ENCODE assay signal across 1 cellular context in the genomic region with DNA sequence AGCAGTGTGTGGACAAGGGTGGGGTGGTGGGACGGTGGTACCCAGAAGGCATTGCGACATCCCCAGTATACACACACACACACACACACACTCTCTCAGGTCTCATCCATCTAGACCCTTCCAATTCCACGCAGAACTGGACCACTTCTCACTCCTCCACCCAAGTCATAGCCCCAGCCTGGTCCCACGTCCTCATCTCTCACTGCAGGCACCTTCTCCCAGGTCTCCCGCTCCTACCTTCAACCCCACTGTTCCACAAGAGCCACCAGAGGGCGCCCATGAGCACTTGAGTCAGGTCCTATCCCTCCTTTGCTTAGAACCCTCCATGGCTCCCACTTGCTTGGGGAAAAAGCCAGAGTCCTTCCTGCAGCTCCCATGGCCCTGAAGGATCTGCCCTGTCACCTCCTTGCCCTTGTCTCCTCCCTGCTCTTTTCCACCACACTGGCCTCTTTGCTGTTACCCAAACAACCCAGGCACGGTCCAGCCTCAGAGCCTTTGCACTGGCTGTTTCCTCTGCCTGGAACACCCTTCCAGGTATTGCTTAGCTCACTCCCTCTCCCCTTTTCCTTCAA.
A peak's percentile ranks its signal among the peaks of the same experiment; 100 is the strongest.
TF ChIP-seq lines count a peak whose summit lies in the region.

No MANE protein-coding gene starts in this region.

TF ChIP-seq in K562, 482 proteins besides CTCF, POLR2A, EP300 and RAD21 (continued from another document and continues in another):
- TF ChIP-seq, protein P1, sequence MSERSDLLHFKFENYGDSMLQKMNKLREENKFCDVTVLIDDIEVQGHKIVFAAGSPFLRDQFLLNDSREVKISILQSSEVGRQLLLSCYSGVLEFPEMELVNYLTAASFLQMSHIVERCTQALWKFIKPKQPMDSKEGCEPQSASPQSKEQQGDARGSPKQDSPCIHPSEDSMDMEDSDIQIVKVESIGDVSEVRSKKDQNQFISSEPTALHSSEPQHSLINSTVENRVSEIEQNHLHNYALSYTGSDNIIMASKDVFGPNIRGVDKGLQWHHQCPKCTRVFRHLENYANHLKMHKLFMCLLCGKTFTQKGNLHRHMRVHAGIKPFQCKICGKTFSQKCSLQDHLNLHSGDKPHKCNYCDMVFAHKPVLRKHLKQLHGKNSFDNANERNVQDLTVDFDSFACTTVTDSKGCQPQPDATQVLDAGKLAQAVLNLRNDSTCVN (CRISPR knock-in tag; IDR thresholded peaks at IDR 0.05), result no peak
- TF ChIP-seq SMARCA5 (IDR thresholded peaks at IDR 0.05) (peak; percentile 98), ZNF175 (CRISPR knock-in tag; IDR thresholded peaks at IDR 0.05; ENCODE audit: low read depth) (no peak), KHSRP (IDR thresholded peaks at IDR 0.05) (no peak), ZNF436 (CRISPR knock-in tag; IDR thresholded peaks at IDR 0.05) (no peak), FOXJ2 (tag; IDR thresholded peaks at IDR 0.05) (no peak), MIER1 (IDR thresholded peaks at IDR 0.05; ENCODE audit: low read depth) (peak; percentile 44; the same call in 1 of the 2 replicates), KDM2B (CRISPR knock-in tag; IDR thresholded peaks at IDR 0.05) (no peak), TCF3 (CRISPR knock-in tag; IDR thresholded peaks at IDR 0.05) (no peak), TEAD1 (CRISPR knock-in tag; IDR thresholded peaks at IDR 0.05) (no peak), NR2C1 (IDR thresholded peaks at IDR 0.05) (no peak), NR2C1 (tag; IDR thresholded peaks at IDR 0.05) (no peak), ZNF668 (CRISPR knock-in tag; IDR thresholded peaks at IDR 0.05) (no peak), CC2D1A (IDR thresholded peaks at IDR 0.05) (0 out of 2 replicates have a peak, but pooled peaks have one; percentile 49), ZSCAN29 (IDR thresholded peaks at IDR 0.05) (no peak), TAL1 (IDR thresholded peaks at IDR 0.05) (no peak), FOXA3 (CRISPR knock-in tag; conservative IDR thresholded peaks at IDR 0.05 in 1 of 2, IDR thresholded peaks at IDR 0.05 in 1 of 2) (no peak), ZNF282 (CRISPR knock-in tag; IDR thresholded peaks at IDR 0.05) (no peak), HDAC1 (IDR thresholded peaks at IDR 0.05) (peak in 1 of 2 experiments; percentile 40; a peak in 1 of 4 replicates), SMAD3 (CRISPR knock-in tag; conservative IDR thresholded peaks at IDR 0.05) (no peak), NEUROD1 (IDR thresholded peaks at IDR 0.05; ENCODE audit: borderline replicate concordance, low read depth, low read length, partially characterized antibody) (peak; percentile 14), CTBP1 (IDR thresholded peaks at IDR 0.05; ENCODE audit: borderline replicate concordance) (peak; percentile 27; the same call in 1 of the 2 replicates), ZNF124 (CRISPR knock-in tag; IDR thresholded peaks at IDR 0.05) (no peak), TCF7 (IDR thresholded peaks at IDR 0.05; ENCODE audit: borderline replicate concordance) (no peak), MECOM (CRISPR knock-in tag; IDR thresholded peaks at IDR 0.05) (no peak), RNF2 (IDR thresholded peaks at IDR 0.05) (no peak), CHCHD3 (CRISPR knock-in tag; IDR thresholded peaks at IDR 0.05) (no peak), MBD2 (IDR thresholded peaks at IDR 0.05; ENCODE audit: borderline replicate concordance, low read depth) (no peak), ATF1 (CRISPR knock-in tag; IDR thresholded peaks at IDR 0.05) (no peak), ATF1 (tag; IDR thresholded peaks at IDR 0.05) (no peak), KAT8 (IDR thresholded peaks at IDR 0.05; ENCODE audit: low read depth) (no peak), ARNT (IDR thresholded peaks at IDR 0.05) (peak in 1 of 2 experiments; percentile 21; a peak in 1 of 4 replicates), ZNF79 (CRISPR knock-in tag; IDR thresholded peaks at IDR 0.05; ENCODE audit: low read depth) (no peak), GTF2F1 (IDR thresholded peaks at IDR 0.05; ENCODE audit: low read depth, low read length) (no peak), PHF20 (IDR thresholded peaks at IDR 0.05; ENCODE audit: partially characterized antibody) (peak; percentile 38), YBX1 (IDR thresholded peaks at IDR 0.05) (no peak), NUFIP1 (IDR thresholded peaks at IDR 0.05; ENCODE audit: partially characterized antibody) (no peak), POLR2G (IDR thresholded peaks at IDR 0.05; ENCODE audit: low read depth, low read length) (no peak), NBN (IDR thresholded peaks at IDR 0.05; ENCODE audit: low read depth) (no peak), ZFP36 (IDR thresholded peaks at IDR 0.05; ENCODE audit: low read depth, low read length, partially characterized antibody) (peak; percentile 97), SIRT6 (IDR thresholded peaks at IDR 0.05; ENCODE audit: low read depth, low read length) (no peak), TRIM24 (IDR thresholded peaks at IDR 0.05) (no peak), ZNF507 (tag; conservative IDR thresholded peaks at IDR 0.05) (no peak), CHD4 (IDR thresholded peaks at IDR 0.05; ENCODE audit: insufficient read depth, insufficient replicate concordance, low read depth, low read length, poor library complexity, severe bottlenecking) (peak; percentile 81), EP400 (IDR thresholded peaks at IDR 0.05) (no peak)
- TF ChIP-seq, protein P2, sequence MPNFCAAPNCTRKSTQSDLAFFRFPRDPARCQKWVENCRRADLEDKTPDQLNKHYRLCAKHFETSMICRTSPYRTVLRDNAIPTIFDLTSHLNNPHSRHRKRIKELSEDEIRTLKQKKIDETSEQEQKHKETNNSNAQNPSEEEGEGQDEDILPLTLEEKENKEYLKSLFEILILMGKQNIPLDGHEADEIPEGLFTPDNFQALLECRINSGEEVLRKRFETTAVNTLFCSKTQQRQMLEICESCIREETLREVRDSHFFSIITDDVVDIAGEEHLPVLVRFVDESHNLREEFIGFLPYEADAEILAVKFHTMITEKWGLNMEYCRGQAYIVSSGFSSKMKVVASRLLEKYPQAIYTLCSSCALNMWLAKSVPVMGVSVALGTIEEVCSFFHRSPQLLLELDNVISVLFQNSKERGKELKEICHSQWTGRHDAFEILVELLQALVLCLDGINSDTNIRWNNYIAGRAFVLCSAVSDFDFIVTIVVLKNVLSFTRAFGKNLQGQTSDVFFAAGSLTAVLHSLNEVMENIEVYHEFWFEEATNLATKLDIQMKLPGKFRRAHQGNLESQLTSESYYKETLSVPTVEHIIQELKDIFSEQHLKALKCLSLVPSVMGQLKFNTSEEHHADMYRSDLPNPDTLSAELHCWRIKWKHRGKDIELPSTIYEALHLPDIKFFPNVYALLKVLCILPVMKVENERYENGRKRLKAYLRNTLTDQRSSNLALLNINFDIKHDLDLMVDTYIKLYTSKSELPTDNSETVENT (CRISPR knock-in tag; IDR thresholded peaks at IDR 0.05), result no peak
- TF ChIP-seq, protein P3, sequence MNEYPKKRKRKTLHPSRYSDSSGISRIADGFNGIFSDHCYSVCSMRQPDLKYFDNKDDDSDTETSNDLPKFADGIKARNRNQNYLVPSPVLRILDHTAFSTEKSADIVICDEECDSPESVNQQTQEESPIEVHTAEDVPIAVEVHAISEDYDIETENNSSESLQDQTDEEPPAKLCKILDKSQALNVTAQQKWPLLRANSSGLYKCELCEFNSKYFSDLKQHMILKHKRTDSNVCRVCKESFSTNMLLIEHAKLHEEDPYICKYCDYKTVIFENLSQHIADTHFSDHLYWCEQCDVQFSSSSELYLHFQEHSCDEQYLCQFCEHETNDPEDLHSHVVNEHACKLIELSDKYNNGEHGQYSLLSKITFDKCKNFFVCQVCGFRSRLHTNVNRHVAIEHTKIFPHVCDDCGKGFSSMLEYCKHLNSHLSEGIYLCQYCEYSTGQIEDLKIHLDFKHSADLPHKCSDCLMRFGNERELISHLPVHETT (CRISPR knock-in tag; conservative IDR thresholded peaks at IDR 0.05 in 1 of 2, IDR thresholded peaks at IDR 0.05 in 1 of 2), result no peak
- TF ChIP-seq, protein P4, sequence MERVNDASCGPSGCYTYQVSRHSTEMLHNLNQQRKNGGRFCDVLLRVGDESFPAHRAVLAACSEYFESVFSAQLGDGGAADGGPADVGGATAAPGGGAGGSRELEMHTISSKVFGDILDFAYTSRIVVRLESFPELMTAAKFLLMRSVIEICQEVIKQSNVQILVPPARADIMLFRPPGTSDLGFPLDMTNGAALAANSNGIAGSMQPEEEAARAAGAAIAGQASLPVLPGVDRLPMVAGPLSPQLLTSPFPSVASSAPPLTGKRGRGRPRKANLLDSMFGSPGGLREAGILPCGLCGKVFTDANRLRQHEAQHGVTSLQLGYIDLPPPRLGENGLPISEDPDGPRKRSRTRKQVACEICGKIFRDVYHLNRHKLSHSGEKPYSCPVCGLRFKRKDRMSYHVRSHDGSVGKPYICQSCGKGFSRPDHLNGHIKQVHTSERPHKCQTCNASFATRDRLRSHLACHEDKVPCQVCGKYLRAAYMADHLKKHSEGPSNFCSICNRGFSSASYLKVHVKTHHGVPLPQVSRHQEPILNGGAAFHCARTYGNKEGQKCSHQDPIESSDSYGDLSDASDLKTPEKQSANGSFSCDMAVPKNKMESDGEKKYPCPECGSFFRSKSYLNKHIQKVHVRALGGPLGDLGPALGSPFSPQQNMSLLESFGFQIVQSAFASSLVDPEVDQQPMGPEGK (CRISPR knock-in tag; IDR thresholded peaks at IDR 0.05; ENCODE audit: borderline replicate concordance), result no peak
- TF ChIP-seq, protein P5, sequence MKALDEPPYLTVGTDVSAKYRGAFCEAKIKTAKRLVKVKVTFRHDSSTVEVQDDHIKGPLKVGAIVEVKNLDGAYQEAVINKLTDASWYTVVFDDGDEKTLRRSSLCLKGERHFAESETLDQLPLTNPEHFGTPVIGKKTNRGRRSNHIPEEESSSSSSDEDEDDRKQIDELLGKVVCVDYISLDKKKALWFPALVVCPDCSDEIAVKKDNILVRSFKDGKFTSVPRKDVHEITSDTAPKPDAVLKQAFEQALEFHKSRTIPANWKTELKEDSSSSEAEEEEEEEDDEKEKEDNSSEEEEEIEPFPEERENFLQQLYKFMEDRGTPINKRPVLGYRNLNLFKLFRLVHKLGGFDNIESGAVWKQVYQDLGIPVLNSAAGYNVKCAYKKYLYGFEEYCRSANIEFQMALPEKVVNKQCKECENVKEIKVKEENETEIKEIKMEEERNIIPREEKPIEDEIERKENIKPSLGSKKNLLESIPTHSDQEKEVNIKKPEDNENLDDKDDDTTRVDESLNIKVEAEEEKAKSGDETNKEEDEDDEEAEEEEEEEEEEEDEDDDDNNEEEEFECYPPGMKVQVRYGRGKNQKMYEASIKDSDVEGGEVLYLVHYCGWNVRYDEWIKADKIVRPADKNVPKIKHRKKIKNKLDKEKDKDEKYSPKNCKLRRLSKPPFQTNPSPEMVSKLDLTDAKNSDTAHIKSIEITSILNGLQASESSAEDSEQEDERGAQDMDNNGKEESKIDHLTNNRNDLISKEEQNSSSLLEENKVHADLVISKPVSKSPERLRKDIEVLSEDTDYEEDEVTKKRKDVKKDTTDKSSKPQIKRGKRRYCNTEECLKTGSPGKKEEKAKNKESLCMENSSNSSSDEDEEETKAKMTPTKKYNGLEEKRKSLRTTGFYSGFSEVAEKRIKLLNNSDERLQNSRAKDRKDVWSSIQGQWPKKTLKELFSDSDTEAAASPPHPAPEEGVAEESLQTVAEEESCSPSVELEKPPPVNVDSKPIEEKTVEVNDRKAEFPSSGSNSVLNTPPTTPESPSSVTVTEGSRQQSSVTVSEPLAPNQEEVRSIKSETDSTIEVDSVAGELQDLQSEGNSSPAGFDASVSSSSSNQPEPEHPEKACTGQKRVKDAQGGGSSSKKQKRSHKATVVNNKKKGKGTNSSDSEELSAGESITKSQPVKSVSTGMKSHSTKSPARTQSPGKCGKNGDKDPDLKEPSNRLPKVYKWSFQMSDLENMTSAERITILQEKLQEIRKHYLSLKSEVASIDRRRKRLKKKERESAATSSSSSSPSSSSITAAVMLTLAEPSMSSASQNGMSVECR (CRISPR knock-in tag; IDR thresholded peaks at IDR 0.05), result no peak
- TF ChIP-seq, protein P6, sequence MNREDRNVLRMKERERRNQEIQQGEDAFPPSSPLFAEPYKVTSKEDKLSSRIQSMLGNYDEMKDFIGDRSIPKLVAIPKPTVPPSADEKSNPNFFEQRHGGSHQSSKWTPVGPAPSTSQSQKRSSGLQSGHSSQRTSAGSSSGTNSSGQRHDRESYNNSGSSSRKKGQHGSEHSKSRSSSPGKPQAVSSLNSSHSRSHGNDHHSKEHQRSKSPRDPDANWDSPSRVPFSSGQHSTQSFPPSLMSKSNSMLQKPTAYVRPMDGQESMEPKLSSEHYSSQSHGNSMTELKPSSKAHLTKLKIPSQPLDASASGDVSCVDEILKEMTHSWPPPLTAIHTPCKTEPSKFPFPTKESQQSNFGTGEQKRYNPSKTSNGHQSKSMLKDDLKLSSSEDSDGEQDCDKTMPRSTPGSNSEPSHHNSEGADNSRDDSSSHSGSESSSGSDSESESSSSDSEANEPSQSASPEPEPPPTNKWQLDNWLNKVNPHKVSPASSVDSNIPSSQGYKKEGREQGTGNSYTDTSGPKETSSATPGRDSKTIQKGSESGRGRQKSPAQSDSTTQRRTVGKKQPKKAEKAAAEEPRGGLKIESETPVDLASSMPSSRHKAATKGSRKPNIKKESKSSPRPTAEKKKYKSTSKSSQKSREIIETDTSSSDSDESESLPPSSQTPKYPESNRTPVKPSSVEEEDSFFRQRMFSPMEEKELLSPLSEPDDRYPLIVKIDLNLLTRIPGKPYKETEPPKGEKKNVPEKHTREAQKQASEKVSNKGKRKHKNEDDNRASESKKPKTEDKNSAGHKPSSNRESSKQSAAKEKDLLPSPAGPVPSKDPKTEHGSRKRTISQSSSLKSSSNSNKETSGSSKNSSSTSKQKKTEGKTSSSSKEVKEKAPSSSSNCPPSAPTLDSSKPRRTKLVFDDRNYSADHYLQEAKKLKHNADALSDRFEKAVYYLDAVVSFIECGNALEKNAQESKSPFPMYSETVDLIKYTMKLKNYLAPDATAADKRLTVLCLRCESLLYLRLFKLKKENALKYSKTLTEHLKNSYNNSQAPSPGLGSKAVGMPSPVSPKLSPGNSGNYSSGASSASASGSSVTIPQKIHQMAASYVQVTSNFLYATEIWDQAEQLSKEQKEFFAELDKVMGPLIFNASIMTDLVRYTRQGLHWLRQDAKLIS (CRISPR knock-in tag; IDR thresholded peaks at IDR 0.05), result no peak
- TF ChIP-seq, protein P7, sequence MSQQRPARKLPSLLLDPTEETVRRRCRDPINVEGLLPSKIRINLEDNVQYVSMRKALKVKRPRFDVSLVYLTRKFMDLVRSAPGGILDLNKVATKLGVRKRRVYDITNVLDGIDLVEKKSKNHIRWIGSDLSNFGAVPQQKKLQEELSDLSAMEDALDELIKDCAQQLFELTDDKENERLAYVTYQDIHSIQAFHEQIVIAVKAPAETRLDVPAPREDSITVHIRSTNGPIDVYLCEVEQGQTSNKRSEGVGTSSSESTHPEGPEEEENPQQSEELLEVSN (IDR thresholded peaks at IDR 0.05; ENCODE audit: borderline replicate concordance in 1 of 2, extremely low read depth in 1 of 2, insufficient read depth in 1 of 2, insufficient read length in 1 of 2, low read depth in 1 of 2, low read length in 1 of 2, poor library complexity in 1 of 2, severe bottlenecking in 1 of 2), result no peak
- TF ChIP-seq, protein P8, sequence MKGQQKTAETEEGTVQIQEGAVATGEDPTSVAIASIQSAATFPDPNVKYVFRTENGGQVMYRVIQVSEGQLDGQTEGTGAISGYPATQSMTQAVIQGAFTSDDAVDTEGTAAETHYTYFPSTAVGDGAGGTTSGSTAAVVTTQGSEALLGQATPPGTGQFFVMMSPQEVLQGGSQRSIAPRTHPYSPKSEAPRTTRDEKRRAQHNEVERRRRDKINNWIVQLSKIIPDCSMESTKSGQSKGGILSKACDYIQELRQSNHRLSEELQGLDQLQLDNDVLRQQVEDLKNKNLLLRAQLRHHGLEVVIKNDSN (CRISPR knock-in tag; IDR thresholded peaks at IDR 0.05), result no peak
